19 cellular contexts compared by ENCODE assay signal in genomic region chr5:180305481-180305880, GRCh38. TPM values are rescaled to one million over a fixed set of nuclear protein-coding genes. Genes with fewer than 3 reads are reported as not detected.
DNase-seq lines count a peak whose midpoint lies in the region; ATAC-seq and TF ChIP-seq lines count a peak whose summit lies in the region.
"Had no signal": no experiment of that assay in that cellular context is flagged by ENCODE, and none has a peak within 500 bp of the region (broad histone marks: within the 10 kb centered on the region; RNA-seq: fewer than 3 reads in every experiment).

No MANE protein-coding gene starts in this region.

- no peak overlapping the region for H3K4me3 Mint-ChIP-seq in endothelial cell (ENCODE audit: unreplicated experiment)
- H3K4me3 Mint-ChIP-seq: CD4-positive, CD25-positive, alpha-beta regulatory T cell; CD8-positive, alpha-beta memory T cell; GM23338 had no signal

- 73% methylated on average over 10 of the region's 12 CpGs for WGBS in SK-N-SH (ENCODE audit: low lambda C conversion rate)
- 40 to 46% (median 41%) methylated on average over 5 to 12 of the region's 12 CpGs for WGBS in adrenal gland, 4 donors

- H3K27ac ChIP-seq in SK-N-SH (ENCODE audit: low read depth in 2 of 2, low read length in 1 of 2), result no peak overlapping the region
- H3K27ac ChIP-seq in adrenal gland, result no peak overlapping the region
- H3K27ac ChIP-seq in foreskin keratinocyte, result no peak overlapping the region
- H3K27ac ChIP-seq: HL-60 had no signal

- no peak overlapping the region for H3K9ac ChIP-seq in SK-N-SH

- peaks cover 11% of the 10 kb centered on the region for H3K36me3 Mint-ChIP-seq in endothelial cell (ENCODE audit: low read depth, unreplicated experiment)
- H3K36me3 Mint-ChIP-seq: CD4-positive, CD25-positive, alpha-beta regulatory T cell; CD8-positive, alpha-beta memory T cell had no signal

- TF ChIP-seq CTCF in SK-N-SH (IDR thresholded peaks at IDR 0.05) (no peak), adrenal gland (IDR thresholded peaks at IDR 0.05) (no peak), endothelial cell (IDR thresholded peaks at IDR 0.05; ENCODE audit: unreplicated experiment) (no peak), foreskin keratinocyte (conservative IDR thresholded peaks at IDR 0.05) (no peak)

- no peak for TF ChIP-seq POLR2A in adrenal gland (IDR thresholded peaks at IDR 0.05)

- H3K4me1 Mint-ChIP-seq in endothelial cell (ENCODE audit: unreplicated experiment), result no peaks in the 10 kb centered on the region
- H3K4me1 Mint-ChIP-seq: CD4-positive, CD25-positive, alpha-beta regulatory T cell; CD8-positive, alpha-beta memory T cell had no signal

- no peaks in the 10 kb centered on the region for H3F3A ChIP-seq in SK-N-SH (replicated peaks; ENCODE audit: insufficient read depth)

- CTCF ChIA-PET in SK-N-SH (lab: Yijun Ruan, JAX), result interaction anchor here (1.1 to 6.6 kb wide), 4 partner anchors 10 to 23 kb away, joined by 3 to 98 read pairs (median 42); partner anchors contain the start of gene MAPK9

- H3K9me2 ChIP-seq in SK-N-SH, result no peaks in the 10 kb centered on the region

- POLR2A ChIA-PET in SK-N-SH (lab: Yijun Ruan, JAX), result no interaction called here

- H3K9me3 Mint-ChIP-seq in endothelial cell (ENCODE audit: unreplicated experiment), result no peaks in the 10 kb centered on the region
- H3K9me3 Mint-ChIP-seq: CD4-positive, CD25-positive, alpha-beta regulatory T cell; CD8-positive, alpha-beta memory T cell; GM23338 had no signal

- H3K36me3 ChIP-seq in SK-N-SH (replicated peaks in 1 of 2; ENCODE audit: control insufficient read depth in 1 of 2, insufficient read depth in 2 of 2, low read length in 1 of 2), result no peaks in the 10 kb centered on the region
- H3K36me3 ChIP-seq in adrenal gland (replicated peaks in 1 of 2), result no peaks in the 10 kb centered on the region
- H3K36me3 ChIP-seq: BE2C had no signal

- H3K9me3 ChIP-seq in SK-N-SH (no peaks in the 10 kb centered on the region), adrenal gland (replicated peaks in 1 of 3) (no peaks in the 10 kb centered on the region)
- H3K9me3 ChIP-seq: BE2C had no signal

- H2AFZ ChIP-seq in SK-N-SH (ENCODE audit: low read depth), result no peak overlapping the region
- H2AFZ ChIP-seq: GM23338 had no signal

- H3K4me1 ChIP-seq in SK-N-SH (ENCODE audit: control insufficient read depth in 1 of 2, insufficient read depth in 2 of 2, low read depth in 1 of 2, low read length in 1 of 2) (peaks cover 0 to 19% of the 10 kb centered on the region in 2 experiments; a peak in 1 of 4 replicates), adrenal gland (replicated peaks in 1 of 2) (peaks cover 0 to 8% of the 10 kb centered on the region in 2 donors), foreskin keratinocyte (no peaks in the 10 kb centered on the region)

- peak; percentile 58 for DNase-seq in SK-N-SH
- peak; percentile 7 for DNase-seq in NCI-H2227 treated with DMSO at 0.1 percent for 48 hours (lab: John Stamatoyannopoulos, UW)
- peak; percentile 38 to 85 (median 70) for DNase-seq in adrenal gland
- DNase-seq in left kidney (ENCODE audit: low read depth, low spot score), result peak; percentile 18
- no peak for DNase-seq in endothelial cell (ENCODE audit: low spot score)
- no peak for DNase-seq in foreskin keratinocyte
- no peak for DNase-seq in DMS79 treated with DMSO at 0.1 percent for 48 hours (lab: John Stamatoyannopoulos, UW)
- DNase-seq: ACHN; C1 segment of cervical spinal cord; CD4-positive, CD25-positive, alpha-beta regulatory T cell; CD8-positive, alpha-beta memory T cell; COR-L47; DMS 273 treated with DMSO at 0.1 percent for 48 hours; DMS53; HCEC 1CT had no signal

- H3K4me3 ChIP-seq in SK-N-SH (ENCODE audit: low read depth in 2 of 2, low read length in 1 of 2) (no peak overlapping the region), adrenal gland (no peak overlapping the region)
- H3K4me3 ChIP-seq: GM23338 had no signal

- H3K4me2 ChIP-seq in SK-N-SH, result no peak overlapping the region
- H3K4me2 ChIP-seq: GM23338 had no signal

- no peak overlapping the region for H3K27ac Mint-ChIP-seq in endothelial cell (ENCODE audit: unreplicated experiment)
- H3K27ac Mint-ChIP-seq: CD4-positive, CD25-positive, alpha-beta regulatory T cell; GM23338 had no signal

- TF ChIP-seq RAD21 in SK-N-SH (IDR thresholded peaks at IDR 0.05; ENCODE audit: low read length), result no peak

- H4K20me1 ChIP-seq in SK-N-SH (ENCODE audit: insufficient read depth), result no peaks in the 10 kb centered on the region

- H3K27me3 ChIP-seq in SK-N-SH (ENCODE audit: insufficient read depth), result no peaks in the 10 kb centered on the region
- no peaks in the 10 kb centered on the region for H3K27me3 ChIP-seq in adrenal gland
- H3K27me3 ChIP-seq in foreskin keratinocyte, result no peaks in the 10 kb centered on the region

- H3K79me2 ChIP-seq in SK-N-SH (ENCODE audit: insufficient read depth), result no peaks in the 10 kb centered on the region

- peaks cover 3% of the 10 kb centered on the region for H3K27me3 Mint-ChIP-seq in endothelial cell (ENCODE audit: unreplicated experiment)

- intact Hi-C loops in adrenal gland (cut with DNase I), result no loop called here

- TF ChIP-seq EP300 in SK-N-SH (IDR thresholded peaks at IDR 0.05; ENCODE audit: borderline replicate concordance in 1 of 2, low read depth in 1 of 2, low read length in 1 of 2), result no peak

- ATAC-seq in SK-N-SH treated with all-trans-retinoic acid at 6 μM for 48 hours (no peak), foreskin keratinocyte (no peak)
- ATAC-seq: GM23338 had no signal

TF ChIP-seq in SK-N-SH, 30 proteins besides CTCF, POLR2A, EP300 and RAD21:
- TF ChIP-seq POLR2AphosphoS5 (IDR thresholded peaks at IDR 0.05; ENCODE audit: low read depth, low read length) (no peak), MAX (IDR thresholded peaks at IDR 0.05; ENCODE audit: low read depth) (no peak), FOXM1 (IDR thresholded peaks at IDR 0.05; ENCODE audit: low read depth) (no peak)

TF ChIP-seq in SK-N-SH treated with all-trans-retinoic acid at 6 μM for 48 hours, 23 proteins besides CTCF, POLR2A, EP300 and RAD21 (continues in another document):
- TF ChIP-seq RARB (CRISPR knock-in tag; IDR thresholded peaks at IDR 0.05) (no peak), SNAI2 (CRISPR knock-in tag; IDR thresholded peaks at IDR 0.05) (no peak), TSHZ2 (CRISPR knock-in tag; IDR thresholded peaks at IDR 0.05) (no peak), OSR1 (CRISPR knock-in tag; IDR thresholded peaks at IDR 0.05) (no peak), TOX (CRISPR knock-in tag; IDR thresholded peaks at IDR 0.05; ENCODE audit: borderline replicate concordance) (no peak), GLIS3 (CRISPR knock-in tag; IDR thresholded peaks at IDR 0.05) (no peak), PPARA (CRISPR knock-in tag; IDR thresholded peaks at IDR 0.05; ENCODE audit: borderline replicate concordance) (no peak), ZNF565 (CRISPR knock-in tag; conservative IDR thresholded peaks at IDR 0.05; ENCODE audit: low read depth) (no peak)

RNA-seq across cellular contexts. Expression of gene MAPK9, which starts 13.6 kb away (rescaled TPM):
- 23.9 and 26.2 TPM in 2 replicates for polyA plus RNA-seq in SK-N-SH (2012; rRNA removed)
- polyA plus RNA-seq in SK-N-SH (2012; cell fraction: cytosol; rRNA removed), result 30.9 and 34.3 TPM in 2 replicates
- 19.0 and 25.9 TPM in 2 replicates for polyA plus RNA-seq in SK-N-SH (2012; cell fraction: nucleus; rRNA removed)
- 10 to 100 TPM; 20.7 to 54.0 (median 37.0) TPM for total RNA-seq in adrenal gland
- polyA plus RNA-seq in adrenal gland, result 10 to 100 TPM; 11.9 to 66.6 (median 13.7) TPM
- total RNA-seq in endothelial cell (ENCODE audit: unreplicated experiment), result 51.5 TPM
- 26.4 and 30.3 TPM in 2 replicates for total RNA-seq in foreskin keratinocyte
- polyA plus RNA-seq in foreskin keratinocyte, result 15.0 and 17.9 TPM in 2 replicates

RNA-seq across cellular contexts. Expression of gene GFPT2, which starts 47.7 kb away (rescaled TPM):
- polyA plus RNA-seq in SK-N-SH (2012; rRNA removed) (8.1 and 8.9 TPM in 2 replicates), adrenal gland (10 to 100 TPM in 1 of 3 donors, 1 to 10 TPM in 2; 4.6 to 18.3 (median 6.8) TPM), foreskin keratinocyte (0.02 TPM in 1 of 2 replicates, not detected in the other)
- polyA plus RNA-seq in SK-N-SH (2012; cell fraction: cytosol; rRNA removed), result 7.2 and 8.7 TPM in 2 replicates
- polyA plus RNA-seq in SK-N-SH (2012; cell fraction: nucleus; rRNA removed), result 10.5 and 13.5 TPM in 2 replicates
- total RNA-seq in adrenal gland (10 to 100 TPM in 4 of 8 donors, 1 to 10 TPM in 4; 5.8 to 20.1 (median 10.1) TPM), endothelial cell (ENCODE audit: unreplicated experiment) (10.1 TPM), foreskin keratinocyte (0.04 and 0.07 TPM in 2 replicates)
- total RNA-seq: CD4-positive, CD25-positive, alpha-beta regulatory T cell had no signal

Comparison
In these comparisons a context has a peak if more than half of its experiments do, and no peak if none do; other contexts are left out.
1. DNase-seq: peak in SK-N-SH (single experiment), NCI-H2227 treated with DMSO at 0.1 percent for 48 hours (single experiment), adrenal gland (7 of 7) and left kidney (single experiment); none in endothelial cell (single experiment), foreskin keratinocyte (0 of 2) and DMS79 treated with DMSO at 0.1 percent for 48 hours (single experiment).